Comparison of ENCODE assay signal across 1 cellular context in genomic region chr17:2049333-2050245, GRCh38.
TF ChIP-seq lines count a peak whose summit lies in the region.

No MANE protein-coding gene starts in this region.

TF ChIP-seq in HepG2, 621 proteins besides CTCF, POLR2A, EP300 and RAD21 (continues in another document):
- TF ChIP-seq ZNF138 (CRISPR knock-in tag; IDR thresholded peaks at IDR 0.05; ENCODE audit: low read depth) (no peak), IKZF4 (CRISPR knock-in tag; IDR thresholded peaks at IDR 0.05; ENCODE audit: borderline replicate concordance, low read depth, not compliant biosample characterization) (peak; percentile 73), PBX3 (CRISPR knock-in tag; IDR thresholded peaks at IDR 0.05; ENCODE audit: borderline replicate concordance) (no peak), ZNF670 (CRISPR knock-in tag; IDR thresholded peaks at IDR 0.05; ENCODE audit: borderline replicate concordance) (no peak), FIP1L1 (IDR thresholded peaks at IDR 0.05; ENCODE audit: borderline replicate concordance, insufficient read depth, low read depth, low read length) (no peak), ZNF33A (CRISPR knock-in tag; IDR thresholded peaks at IDR 0.05; ENCODE audit: borderline replicate concordance) (no peak), SNAPC5 (CRISPR knock-in tag; IDR thresholded peaks at IDR 0.05; ENCODE audit: borderline replicate concordance) (no peak), HBP1 (CRISPR knock-in tag; IDR thresholded peaks at IDR 0.05; ENCODE audit: low read depth) (peak; percentile 82; the same call in 1 of the 2 replicates), ZNF547 (CRISPR knock-in tag; IDR thresholded peaks at IDR 0.05) (0 out of 2 replicates have a peak, but pooled peaks have one; percentile 20), ZNF607 (CRISPR knock-in tag; IDR thresholded peaks at IDR 0.05; ENCODE audit: borderline replicate concordance) (no peak; the same call in 1 of the 2 replicates), SIN3A (IDR thresholded peaks at IDR 0.05; ENCODE audit: borderline replicate concordance, low read depth, low read length) (peak; percentile 79; the same call in 1 of the 2 replicates), TRAFD1 (CRISPR knock-in tag; IDR thresholded peaks at IDR 0.05; ENCODE audit: borderline replicate concordance) (no peak), REPIN1 (CRISPR knock-in tag; IDR thresholded peaks at IDR 0.05; ENCODE audit: borderline replicate concordance, low read depth) (no peak), KLF11 (CRISPR knock-in tag; IDR thresholded peaks at IDR 0.05) (no peak), FOXO4 (CRISPR knock-in tag; conservative IDR thresholded peaks at IDR 0.05) (no peak), ZNF180 (CRISPR knock-in tag; IDR thresholded peaks at IDR 0.05; ENCODE audit: borderline replicate concordance, low read depth) (no peak), PLSCR1 (CRISPR knock-in tag; IDR thresholded peaks at IDR 0.05; ENCODE audit: borderline replicate concordance) (no peak), SP140L (CRISPR knock-in tag; IDR thresholded peaks at IDR 0.05; ENCODE audit: borderline replicate concordance) (no peak), FOXA3 (CRISPR knock-in tag; IDR thresholded peaks at IDR 0.05) (no peak), ZNF660 (CRISPR knock-in tag; IDR thresholded peaks at IDR 0.05; ENCODE audit: borderline replicate concordance, low read depth) (no peak), MEIS1 (CRISPR knock-in tag; IDR thresholded peaks at IDR 0.05; ENCODE audit: borderline replicate concordance) (no peak), KDM6A (CRISPR knock-in tag; IDR thresholded peaks at IDR 0.05; ENCODE audit: low read depth) (no peak), AGO2 (optimal IDR thresholded peaks at IDR 0.05; ENCODE audit: low read depth, low read length) (no peak), ZNF17 (CRISPR knock-in tag; IDR thresholded peaks at IDR 0.05) (no peak), TAF1 (CRISPR knock-in tag; IDR thresholded peaks at IDR 0.05) (no peak), ZNF614 (CRISPR knock-in tag; IDR thresholded peaks at IDR 0.05; ENCODE audit: borderline replicate concordance) (no peak), ZNF335 (CRISPR knock-in tag; IDR thresholded peaks at IDR 0.05) (no peak), ZSCAN30 (CRISPR knock-in tag; IDR thresholded peaks at IDR 0.05) (no peak), DNMT1 (CRISPR knock-in tag; IDR thresholded peaks at IDR 0.05) (0 out of 2 replicates have a peak, but pooled peaks have one; percentile 48), JUNB (CRISPR knock-in tag; IDR thresholded peaks at IDR 0.05; ENCODE audit: borderline replicate concordance) (no peak), ZBTB46 (CRISPR knock-in tag; IDR thresholded peaks at IDR 0.05; ENCODE audit: borderline replicate concordance) (no peak), ZNF3 (CRISPR knock-in tag; IDR thresholded peaks at IDR 0.05) (no peak), CBFB (CRISPR knock-in tag; IDR thresholded peaks at IDR 0.05) (no peak), ZNF564 (CRISPR knock-in tag; IDR thresholded peaks at IDR 0.05) (no peak), FOXP4 (CRISPR knock-in tag; IDR thresholded peaks at IDR 0.05) (no peak), UBTF (CRISPR knock-in tag; IDR thresholded peaks at IDR 0.05) (no peak), CREM (IDR thresholded peaks at IDR 0.05) (no peak), CREM (CRISPR knock-in tag; IDR thresholded peaks at IDR 0.05) (no peak), RFX3 (CRISPR knock-in tag; IDR thresholded peaks at IDR 0.05) (peak; percentile 59), ZNF225 (CRISPR knock-in tag; IDR thresholded peaks at IDR 0.05) (no peak), NR2F6 (IDR thresholded peaks at IDR 0.05) (no peak), NR2F6 (CRISPR knock-in tag; IDR thresholded peaks at IDR 0.05) (no peak), ASH2L (IDR thresholded peaks at IDR 0.05; ENCODE audit: insufficient read length, low read depth, low read length) (no peak), GLMP (CRISPR knock-in tag; IDR thresholded peaks at IDR 0.05; ENCODE audit: borderline replicate concordance) (no peak), ZNF580 (CRISPR knock-in tag; IDR thresholded peaks at IDR 0.05; ENCODE audit: borderline replicate concordance, low read depth) (no peak), KDM2A (CRISPR knock-in tag; IDR thresholded peaks at IDR 0.05; ENCODE audit: borderline replicate concordance, low read depth) (0 out of 2 replicates have a peak, but pooled peaks have one; percentile 1), BATF2 (CRISPR knock-in tag; IDR thresholded peaks at IDR 0.05) (no peak), FOXJ3 (CRISPR knock-in tag; IDR thresholded peaks at IDR 0.05; ENCODE audit: borderline replicate concordance) (no peak)
